In the genomic region with DNA sequence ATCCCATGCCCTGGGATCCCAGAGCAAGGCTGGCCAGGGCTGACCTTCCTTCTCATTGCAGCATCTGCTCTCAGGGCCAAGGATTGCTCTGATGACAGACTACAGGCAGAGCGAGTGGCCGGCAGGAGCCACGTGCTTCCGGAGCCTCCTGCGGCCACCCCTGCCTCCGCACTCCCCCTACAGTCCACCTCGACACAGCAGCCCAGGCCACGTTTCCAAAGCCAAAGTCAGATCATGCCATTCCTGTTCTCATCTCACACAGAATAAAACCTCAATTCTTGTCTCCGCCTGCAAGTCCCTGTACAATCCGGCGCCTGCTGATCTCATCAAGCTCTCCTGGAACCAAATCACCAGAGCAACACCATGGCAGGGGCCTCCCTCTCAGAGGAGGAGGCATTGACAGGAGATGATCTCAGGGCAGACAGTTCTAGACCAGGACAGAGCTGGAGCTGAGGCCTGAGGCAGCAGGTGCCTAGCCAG, we compare ENCODE assay signal across 8 cellular contexts. TPM values are rescaled to one million over a fixed set of nuclear protein-coding genes. Genes with fewer than 3 reads are reported as not detected.
DNase-seq lines count a peak whose midpoint lies in the region; ATAC-seq lines count a peak whose summit lies in the region.

No MANE protein-coding gene starts in this region.

- H4K20me1 ChIP-seq in Karpas-422 (ENCODE audit: insufficient read depth, low read depth, low read length): no peaks in the 10 kb centered on the region

- 0 out of 2 replicates have a peak overlapping the region, but pooled peaks have one; percentile 19 for H2AFZ ChIP-seq in Karpas-422 (ENCODE audit: low read length)

- no peaks in the 10 kb centered on the region for H3K27me3 ChIP-seq in Karpas-422 (ENCODE audit: low read length)

- peaks cover 42% of the 10 kb centered on the region for H3K4me1 ChIP-seq in Karpas-422 (ENCODE audit: low read length)

- peak overlapping the region; percentile 32; the same call in 1 of the 2 replicates for H3K9ac ChIP-seq in Karpas-422 (ENCODE audit: low read length)

- no peaks in the 10 kb centered on the region for H3K9me3 ChIP-seq in Karpas-422 (ENCODE audit: low read length)

- DNase-seq in ELR (ENCODE audit: low read depth) (peak; percentile 80), Karpas-422 (peak; percentile 78), amygdala (lab: John Stamatoyannopoulos, UW) (peak in 41 of 56 donors; percentile 18 to 76 (median 53)), hepatic stellate cell (ENCODE audit: low spot score) (peak; percentile 96), retina (peak; percentile 77), NCI-H1105 (lab: John Stamatoyannopoulos, UW) (no peak)
- DNase-seq in stimulated activated CD4-positive, alpha-beta T cell treated with anti-CD3 and anti-CD28 coated beads, Interleukin-4, amount 100 ng/mL, for 4 hours: no peak

- no peaks in the 10 kb centered on the region for H3K36me3 ChIP-seq in Karpas-422 (ENCODE audit: insufficient read depth, low read length)

- peak; percentile 39 for ATAC-seq in GM21737 (IDR thresholded peaks at IDR 0.05; ENCODE audit: unreplicated experiment)

- no peaks in the 10 kb centered on the region for H3K79me2 ChIP-seq in Karpas-422 (ENCODE audit: low read length)

- H3K9me2 ChIP-seq in Karpas-422 (replicated peaks; ENCODE audit: insufficient read depth, low read length): no peaks in the 10 kb centered on the region

- peak overlapping the region; percentile 7; the same call in 1 of the 2 replicates for H3K4me3 ChIP-seq in Karpas-422 (ENCODE audit: low read length)

- H3K27ac ChIP-seq in Karpas-422 (ENCODE audit: low read length): peak overlapping the region; percentile 78

- H3K4me2 ChIP-seq in Karpas-422 (ENCODE audit: low read depth, low read length, poor library complexity, severe bottlenecking): peak overlapping the region; percentile 52

RNA-seq across cellular contexts. Expression of gene UPK3A, which starts 20.9 kb away (rescaled TPM):
- not detected in 2 replicates for total RNA-seq in Karpas-422 (2014; rRNA removed; shearing (Covaris generic); ENCODE audit: low replicate concordance)

RNA-seq across cellular contexts. Expression of gene KIAA0930, which starts 23.1 kb away (rescaled TPM):
- total RNA-seq in Karpas-422 (2014; rRNA removed; shearing (Covaris generic); ENCODE audit: low replicate concordance): 19.3 and 33.5 TPM in 2 replicates

RNA-seq across cellular contexts. Expression of gene FAM118A, which starts 45.9 kb away (rescaled TPM):
- total RNA-seq in Karpas-422 (2014; rRNA removed; shearing (Covaris generic); ENCODE audit: low replicate concordance): 72.2 and 83.3 TPM in 2 replicates

Comparison
In these comparisons a context has a peak if more than half of its experiments do, and no peak if none do; other contexts are left out.
1. DNase-seq: peak in ELR (single experiment), Karpas-422 (single experiment), amygdala (41 of 56), hepatic stellate cell (single experiment) and retina (single experiment); none in NCI-H1105 (single experiment) and stimulated activated CD4-positive, alpha-beta T cell treated with anti-CD3 and anti-CD28 coated beads, Interleukin-4, amount 100 ng/mL, for 4 hours (0 of 2).